In the genomic region with DNA sequence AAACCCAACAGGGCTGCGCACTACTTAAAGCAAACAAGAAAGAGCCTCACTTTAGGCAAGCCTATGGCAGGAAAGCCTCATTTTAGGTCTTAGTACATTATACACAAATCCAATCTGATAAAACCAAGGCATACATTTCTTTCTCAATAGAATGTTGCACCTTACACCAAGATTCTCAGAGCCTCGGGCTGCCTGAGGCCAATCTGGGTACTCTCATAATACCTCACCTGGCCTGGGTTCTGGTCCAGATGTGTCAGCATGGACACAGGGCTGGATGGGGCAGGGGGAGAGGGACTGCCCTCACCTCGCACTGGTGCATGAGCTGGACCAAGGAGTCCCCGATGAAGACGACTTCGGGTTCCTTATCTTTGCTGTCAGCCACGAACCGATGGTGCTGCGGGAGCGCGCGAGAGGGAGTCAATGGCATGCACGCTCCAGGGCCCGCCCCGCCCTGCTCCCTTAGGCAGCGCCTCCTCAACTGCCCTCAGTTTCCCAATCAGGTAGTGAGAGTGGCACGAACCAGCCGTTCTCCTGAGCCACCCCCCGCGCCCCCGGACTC, we compare ENCODE assay signal across 8 cellular contexts. TPM values are rescaled to one million over a fixed set of nuclear protein-coding genes. Genes with fewer than 3 reads are reported as not detected.
DNase-seq lines count a peak whose midpoint lies in the region; ATAC-seq and TF ChIP-seq lines count a peak whose summit lies in the region.

A gene with protein sequence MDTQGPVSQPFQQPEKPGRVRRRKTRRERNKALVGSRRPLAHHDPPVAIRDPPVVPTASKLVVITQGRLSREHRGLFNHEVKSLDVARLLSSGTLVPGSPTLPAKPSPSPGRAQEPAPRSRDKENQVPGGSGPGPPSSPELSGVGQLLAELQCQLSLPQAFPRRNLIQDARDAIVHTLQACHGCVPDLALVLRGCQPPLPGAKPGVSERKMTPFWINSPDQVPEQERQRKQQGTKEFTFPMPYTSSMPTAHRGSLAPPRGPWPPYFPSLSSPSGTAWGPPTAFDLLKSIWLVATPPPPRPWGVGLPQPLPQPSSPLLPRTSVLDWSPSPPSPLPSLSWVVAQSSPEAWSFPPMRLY (plus strand): TSS at position 487 of the 559 bp plus-strand sequence. CDS start 7,453 bp downstream, outside the sequence.

- no peak for TF ChIP-seq CTCF in OCI-LY1 (IDR thresholded peaks at IDR 0.05; ENCODE audit: low read length)

- H4K20me1 ChIP-seq in OCI-LY1 (ENCODE audit: insufficient read depth, low read length): no peaks in the 10 kb centered on the region

- H3K27me3 ChIP-seq in OCI-LY1 (ENCODE audit: insufficient read depth, low read length): no peaks in the 10 kb centered on the region
- no peaks in the 10 kb centered on the region for H3K27me3 ChIP-seq in duodenal mucosa (ENCODE audit: control insufficient read depth in 1 of 2, insufficient read depth in 2 of 2, low read length in 2 of 2)
- H3K27me3 ChIP-seq in muscle layer of colon (ENCODE audit: control insufficient read depth in 1 of 2, insufficient read depth in 2 of 2, low read length in 2 of 2): no peaks in the 10 kb centered on the region

- H2AFZ ChIP-seq in OCI-LY1 (ENCODE audit: low read length): 0 out of 2 replicates have a peak within 1 kb of the TSS, but pooled peaks have one; percentile 39

- H3K36me3 ChIP-seq in OCI-LY1 (ENCODE audit: insufficient read depth, low read length) (peaks cover 10% of the 10 kb centered on the region), duodenal mucosa (ENCODE audit: control insufficient read depth in 1 of 2, insufficient read depth in 2 of 2, low read length in 2 of 2) (no peaks in the 10 kb centered on the region), muscle layer of colon (ENCODE audit: insufficient read depth, low read length) (no peaks in the 10 kb centered on the region)

- ATAC-seq in GM18505 (IDR thresholded peaks at IDR 0.05; ENCODE audit: unreplicated experiment) (peak; percentile 8), GM18870 (IDR thresholded peaks at IDR 0.05; ENCODE audit: unreplicated experiment) (no peak), HG02763 (IDR thresholded peaks at IDR 0.05; ENCODE audit: unreplicated experiment) (no peak)

- H3K9me3 ChIP-seq in OCI-LY1 (ENCODE audit: low read length) (no peaks in the 10 kb centered on the region), duodenal mucosa (ENCODE audit: control insufficient read depth in 1 of 2, low read length in 2 of 2) (no peaks in the 10 kb centered on the region), muscle layer of colon (ENCODE audit: low read length) (no peaks in the 10 kb centered on the region)

- no peaks in the 10 kb centered on the region for H3K79me2 ChIP-seq in OCI-LY1 (ENCODE audit: insufficient read depth, low read length)

- no peaks in the 10 kb centered on the region for H3F3A ChIP-seq in OCI-LY1 (ENCODE audit: insufficient read depth, low read length)

- H3K4me3 ChIP-seq in OCI-LY1 (ENCODE audit: low read depth, low read length, poor library complexity, severe bottlenecking) (peak within 1 kb of the TSS; percentile 91), duodenal mucosa (ENCODE audit: low read depth in 1 of 2, low read length in 2 of 2) (peak within 1 kb of the TSS; percentile 73 to 90), muscle layer of colon (ENCODE audit: low read depth in 1 of 2, low read length in 2 of 2) (peak within 1 kb of the TSS; percentile 44 to 67)

- H3K27ac ChIP-seq in OCI-LY1 (ENCODE audit: low read depth, low read length, poor library complexity, severe bottlenecking) (peak within 1 kb of the TSS; percentile 55), duodenal mucosa (ENCODE audit: low read depth, low read length) (no peak within 1 kb of the TSS), muscle layer of colon (ENCODE audit: low read depth, low read length) (peak within 1 kb of the TSS; percentile 54)

- H3K4me2 ChIP-seq in OCI-LY1 (ENCODE audit: low read length): peak within 1 kb of the TSS; percentile 92

- H3K4me1 ChIP-seq in OCI-LY1 (ENCODE audit: insufficient read depth, low read length, severe bottlenecking) (peaks cover 15% of the 10 kb centered on the region), duodenal mucosa (ENCODE audit: control insufficient read depth in 1 of 2, insufficient read depth in 2 of 2, low read length in 2 of 2) (peaks cover 11 to 14% of the 10 kb centered on the region in 2 donors), muscle layer of colon (ENCODE audit: insufficient read depth, low read length) (peaks cover 16% of the 10 kb centered on the region)

- DNase-seq in A172 (ENCODE audit: low spot score) (peak; percentile 19), SKM-1 treated with dmso at 0.1 percent for 144 hours (lab: John Stamatoyannopoulos, UW; ENCODE audit: unreplicated experiment) (no peak)

- no peak for TF ChIP-seq POLR2A in GM18505 (IDR thresholded peaks at IDR 0.05; ENCODE audit: borderline replicate concordance, extremely low read depth, insufficient read depth, insufficient read length)

- H3K9ac ChIP-seq in OCI-LY1 (ENCODE audit: low read length) (peak within 1 kb of the TSS; percentile 93), duodenal mucosa (ENCODE audit: low read depth in 1 of 2, low read length in 2 of 2) (peak within 1 kb of the TSS; percentile 48 to 86), muscle layer of colon (ENCODE audit: low read length) (no peak within 1 kb of the TSS)

- H3K9me2 ChIP-seq in OCI-LY1 (ENCODE audit: low read depth, low read length): no peaks in the 10 kb centered on the region

RNA-seq across cellular contexts. Expression of the gene that starts here (rescaled TPM):
- total RNA-seq in A172 (2014; rRNA removed; shearing (Covaris generic)): 2.2 and 3.7 TPM in 2 replicates
